ENCODE assay signal across 17 cellular contexts in the genomic region with DNA sequence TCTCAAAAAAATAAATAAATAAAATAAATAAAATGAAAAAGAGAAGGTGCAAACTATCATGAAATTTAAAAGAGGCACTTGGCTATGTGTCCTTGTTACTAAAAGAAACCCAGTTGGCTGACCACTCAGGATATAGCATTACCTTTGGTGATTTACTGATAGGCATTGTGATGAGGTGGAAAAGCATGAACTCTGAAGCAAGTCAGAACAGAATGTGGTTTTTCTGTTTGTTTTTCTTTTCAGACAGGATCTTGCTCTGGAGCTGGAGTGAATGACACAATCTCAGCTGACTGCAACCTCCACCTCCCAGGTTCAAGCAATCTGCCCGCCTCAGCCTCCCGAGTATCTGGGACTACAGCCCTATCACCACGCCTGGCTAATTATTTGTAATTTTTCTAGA. TPM values are rescaled to one million over a fixed set of nuclear protein-coding genes. Genes with fewer than 3 reads are reported as not detected.
DNase-seq lines count a peak whose midpoint lies in the region; ATAC-seq and TF ChIP-seq lines count a peak whose summit lies in the region.
"Had no signal": no experiment of that assay in that cellular context is flagged by ENCODE, and none has a peak within 500 bp of the region (broad histone marks: within the 10 kb centered on the region; RNA-seq: fewer than 3 reads in every experiment).

No MANE protein-coding gene starts in this region.

- no peaks in the 10 kb centered on the region for H3K4me1 Mint-ChIP-seq in activated CD8-positive, alpha-beta T cell treated with anti-CD3 and anti-CD28 coated beads for 36 hours (ENCODE audit: low read depth)
- H3K4me1 Mint-ChIP-seq: CD4-positive, CD25-positive, alpha-beta regulatory T cell had no signal

- DNase-seq in HT1080 (ENCODE audit: low read depth) (peak; percentile 12), astrocyte of the hippocampus (ENCODE audit: low read depth, low spot score) (peak; percentile 7), foreskin keratinocyte (peak; percentile 44 to 64), hypothalamus (lab: John Stamatoyannopoulos, UW) (no peak), mesenteric fat pad (ENCODE audit: low spot score) (no peak), OCI-M1 (lab: John Stamatoyannopoulos, UW) (no peak)
- no peak for DNase-seq in activated CD8-positive, alpha-beta T cell treated with anti-CD3 and anti-CD28 coated beads for 36 hours
- DNase-seq: CD4-positive, CD25-positive, alpha-beta regulatory T cell; DMS79; NCI-H1417; NCI-H1694 treated with DMSO at 0.1 percent for 48 hours; NCI-H2081 treated with DMSO at 0.1 percent for 48 hours; NCI-H2171 treated with DMSO at 0.1 percent for 48 hours; NCI-H446; NCI-H526; Right ventricle myocardium superior had no signal

- no peak overlapping the region for H3K27ac ChIP-seq in foreskin keratinocyte
- H3K27ac ChIP-seq: KMS-11 had no signal

- ATAC-seq in foreskin keratinocyte: no peak
- ATAC-seq in activated CD8-positive, alpha-beta T cell treated with anti-CD3 and anti-CD28 coated beads for 36 hours: no peak

- POLR2A ChIA-PET in activated CD8-positive, alpha-beta T cell treated with anti-CD3 and anti-CD28 coated beads for 36 hours (lab: Charles Lee): no interaction called here

- CTCF ChIA-PET in activated CD8-positive, alpha-beta T cell treated with anti-CD3 and anti-CD28 coated beads for 36 hours (lab: Charles Lee): no interaction called here

- no peaks in the 10 kb centered on the region for H3K27me3 Mint-ChIP-seq in activated CD8-positive, alpha-beta T cell treated with anti-CD3 and anti-CD28 coated beads for 36 hours
- H3K27me3 Mint-ChIP-seq: CD4-positive, CD25-positive, alpha-beta regulatory T cell had no signal

- H3K4me3 Mint-ChIP-seq in activated CD8-positive, alpha-beta T cell treated with anti-CD3 and anti-CD28 coated beads for 36 hours: no peak overlapping the region
- H3K4me3 Mint-ChIP-seq: CD4-positive, CD25-positive, alpha-beta regulatory T cell had no signal

- H3K4me1 ChIP-seq in foreskin keratinocyte: no peaks in the 10 kb centered on the region

- H3K36me3 Mint-ChIP-seq in activated CD8-positive, alpha-beta T cell treated with anti-CD3 and anti-CD28 coated beads for 36 hours (ENCODE audit: low read depth): peaks cover 7% of the 10 kb centered on the region

- intact Hi-C loops in activated CD8-positive, alpha-beta T cell treated with anti-CD3 and anti-CD28 coated beads for 36 hours (cut with micrococcal nuclease): no loop called here

- no peak for TF ChIP-seq CTCF in foreskin keratinocyte (conservative IDR thresholded peaks at IDR 0.05)
- no peak for TF ChIP-seq CTCF in activated CD8-positive, alpha-beta T cell treated with anti-CD3 and anti-CD28 coated beads for 36 hours (IDR thresholded peaks at IDR 0.05)

- peaks cover 15% of the 10 kb centered on the region for H3K9me3 Mint-ChIP-seq in activated CD8-positive, alpha-beta T cell treated with anti-CD3 and anti-CD28 coated beads for 36 hours

- no peak overlapping the region for H3K27ac Mint-ChIP-seq in activated CD8-positive, alpha-beta T cell treated with anti-CD3 and anti-CD28 coated beads for 36 hours
- H3K27ac Mint-ChIP-seq: CD4-positive, CD25-positive, alpha-beta regulatory T cell had no signal

- H3K27me3 ChIP-seq in foreskin keratinocyte: no peaks in the 10 kb centered on the region

RNA-seq across cellular contexts. Expression of gene ZNF184, which starts 31.9 kb away (rescaled TPM):
- total RNA-seq in HT1080 (2014; rRNA removed; shearing (Covaris generic)): 3.5 and 5.5 TPM in 2 replicates
- polyA plus RNA-seq in HT1080 (2015; cell fraction: cytosol; rRNA removed): 2.5 and 3.3 TPM in 2 replicates
- polyA plus RNA-seq in HT1080 (2015; cell fraction: nucleus; rRNA removed): 4.0 and 4.1 TPM in 2 replicates
- total RNA-seq in foreskin keratinocyte (4.9 and 5.4 TPM in 2 replicates), mesenteric fat pad (3.7 TPM)
- polyA plus RNA-seq in foreskin keratinocyte: 1.5 and 1.9 TPM in 2 replicates
- 10 to 100 TPM; 10.4 to 11.5 TPM for total RNA-seq in activated CD8-positive, alpha-beta T cell treated with anti-CD3 and anti-CD28 coated beads for 36 hours

RNA-seq across cellular contexts. Expression of gene ZNF391, which starts 52.4 kb away (rescaled TPM):
- total RNA-seq in HT1080 (2014; rRNA removed; shearing (Covaris generic)): 0.06 and 0.13 TPM in 2 replicates
- polyA plus RNA-seq in HT1080 (2015; cell fraction: cytosol; rRNA removed): 0.38 and 1.5 TPM in 2 replicates
- 0.14 and 0.16 TPM in 2 replicates for polyA plus RNA-seq in HT1080 (2015; cell fraction: nucleus; rRNA removed)
- total RNA-seq in foreskin keratinocyte (3.5 and 3.8 TPM in 2 replicates), mesenteric fat pad (3.5 TPM)
- polyA plus RNA-seq in foreskin keratinocyte: 1.3 and 1.6 TPM in 2 replicates
- total RNA-seq in activated CD8-positive, alpha-beta T cell treated with anti-CD3 and anti-CD28 coated beads for 36 hours: 1 to 10 TPM; 2.8 to 4.5 TPM

Comparison
In these comparisons a context has a peak if more than half of its experiments do, and no peak if none do; other contexts are left out.
1. DNase-seq: peak in HT1080 (single experiment), astrocyte of the hippocampus (single experiment) and foreskin keratinocyte (2 of 2); none in hypothalamus (0 of 51), mesenteric fat pad (single experiment), activated CD8-positive, alpha-beta T cell treated with anti-CD3 and anti-CD28 coated beads for 36 hours (single experiment) and OCI-M1 (single experiment).